3 cellular contexts compared by ENCODE assay signal in the genomic region with DNA sequence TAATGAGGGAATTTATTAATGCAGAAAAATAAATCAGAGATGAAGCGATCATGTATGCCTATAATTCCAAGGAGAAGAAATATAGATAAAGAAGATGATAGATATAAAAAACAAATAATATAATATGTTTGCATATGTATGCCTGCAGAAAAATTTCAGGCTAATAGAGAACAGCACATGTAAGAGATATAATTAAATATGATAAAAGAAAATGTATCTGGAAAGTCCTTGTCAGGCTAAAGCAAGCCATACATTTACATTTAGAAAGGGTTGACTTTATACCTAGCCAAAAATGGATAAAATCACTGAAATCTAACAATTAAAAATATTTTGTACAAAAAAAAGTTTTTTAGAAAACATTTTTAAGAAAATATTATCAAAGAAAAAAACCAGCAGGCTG.
"Had no signal": no experiment of that assay in that cellular context is flagged by ENCODE, and none has a peak within 500 bp of the region (broad histone marks: within the 10 kb centered on the region; RNA-seq: fewer than 3 reads in every experiment).

No MANE protein-coding gene starts in this region.

- H3K4me3 ChIP-seq: GM12878 had no signal

- ATAC-seq: GM12878 had no signal

- DNase-seq: GDM1, GF-D8 had no signal
